7 cellular contexts compared by ENCODE assay signal in the genomic region with DNA sequence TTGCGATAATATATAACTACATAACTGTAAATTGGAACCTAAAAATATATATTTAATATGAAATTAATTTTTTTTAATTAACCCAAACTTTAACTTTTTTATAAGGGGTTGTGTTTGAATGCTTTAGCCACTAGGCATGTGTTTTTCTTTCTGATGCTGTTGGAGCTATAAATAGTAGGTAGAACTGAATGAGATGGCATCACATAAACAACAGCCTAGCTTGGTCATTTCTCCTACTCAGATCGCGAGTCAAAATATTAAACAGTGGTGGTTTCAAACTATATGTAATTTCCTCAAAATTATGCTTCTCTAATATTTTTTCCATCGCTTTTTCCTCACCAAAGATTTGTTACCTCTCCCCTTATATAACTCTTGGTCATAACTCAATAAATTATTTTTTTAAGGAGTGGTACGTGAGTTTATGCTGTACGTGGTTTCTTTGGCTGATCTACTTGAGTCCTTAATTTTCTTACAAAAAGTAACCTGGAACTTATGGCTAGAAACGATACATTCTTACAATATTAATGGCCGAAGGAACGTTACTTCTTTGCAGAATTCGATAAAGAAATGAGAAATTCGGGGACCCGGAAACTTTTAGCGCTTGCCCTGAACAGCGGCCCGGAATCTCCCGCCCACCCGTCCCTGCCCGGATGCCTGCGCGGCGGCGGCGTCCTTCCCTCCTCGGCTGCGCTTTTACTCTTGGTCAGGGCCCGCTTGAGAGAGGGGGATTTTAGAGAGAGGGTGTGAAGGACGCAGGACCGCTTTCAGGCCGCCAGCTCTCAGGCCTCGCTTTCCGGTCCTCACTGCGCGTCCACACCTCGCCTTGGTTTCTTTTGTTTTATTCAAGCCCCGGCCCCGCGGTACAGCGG.
DNase-seq lines count a peak whose midpoint lies in the region; TF ChIP-seq lines count a peak whose summit lies in the region.

No MANE protein-coding gene starts in this region.

- no peaks in the 10 kb centered on the region for H3K27me3 ChIP-seq in mammary epithelial cell (ENCODE audit: insufficient read depth, low read length)

- dilution Hi-C loops in mammary epithelial cell (cut with HindIII; ENCODE audit: low sequenced_read_pairs), result no loop called here

- H2AFZ ChIP-seq in mammary epithelial cell (ENCODE audit: low read depth, low read length), result peak overlapping the region; percentile 91

- peak overlapping the region; percentile 98 for H3K4me2 ChIP-seq in mammary epithelial cell (ENCODE audit: insufficient read depth, low read depth, low read length)

- peaks cover 17% of the 10 kb centered on the region for H3K4me1 ChIP-seq in mammary epithelial cell (ENCODE audit: insufficient read depth, low read length)

- peaks cover 64% of the 10 kb centered on the region for H3K79me2 ChIP-seq in mammary epithelial cell (ENCODE audit: insufficient read depth, low read length)

- WGBS in mammary epithelial cell (ENCODE audit: low coverage, missing lambda C conversion rate), result 7% methylated on average over 19 of the region's 38 CpGs

- TF ChIP-seq CTCF in GM10266 (IDR thresholded peaks at IDR 0.05; ENCODE audit: control insufficient read depth, insufficient read depth, low read depth, missing control alignments), result no peak
- no peak for TF ChIP-seq CTCF in mammary epithelial cell (conservative IDR thresholded peaks at IDR 0.05 in 1 of 2, IDR thresholded peaks at IDR 0.05 in 1 of 2; ENCODE audit: extremely low read depth in 1 of 2, insufficient read depth in 1 of 2, low read depth in 1 of 2, low read length in 2 of 2)

- peaks cover 3% of the 10 kb centered on the region for H3K9me3 ChIP-seq in mammary epithelial cell (replicated peaks; ENCODE audit: insufficient read depth, low read length)

- peak overlapping the region; percentile 72 to 87 (median 85) for H3K4me3 ChIP-seq in mammary epithelial cell (replicated peaks in 1 of 3; ENCODE audit: insufficient read depth in 1 of 3, low read depth in 2 of 3, low read length in 3 of 3)

- in situ Hi-C loops in mammary epithelial cell (cut with MboI; ENCODE audit: low sequenced_read_pairs in 2 of 2), result no loop called here

- H3K27ac ChIP-seq in mammary epithelial cell (ENCODE audit: insufficient read depth, low read depth, low read length), result peak overlapping the region; percentile 97

- H3K9ac ChIP-seq in mammary epithelial cell (ENCODE audit: insufficient read depth, low read length), result peak overlapping the region; percentile 95

- H3K36me3 ChIP-seq in mammary epithelial cell (ENCODE audit: insufficient read depth, low read length), result no peaks in the 10 kb centered on the region

- CTCF ChIA-PET in mammary epithelial cell (lab: Charles Lee; ENCODE audit: low non-redundant PET), result interaction anchor here (0.6 kb wide), 1 partner anchor 25 kb away, joined by 3 read pairs; no protein-coding TSS in a partner anchor

- DNase-seq in GM10266 (ENCODE audit: extremely low spot score), result peak; percentile 82
- peak; percentile 55 for DNase-seq in GOT3 (lab: John Stamatoyannopoulos, UW)
- DNase-seq in Kasumi-1 (lab: John Stamatoyannopoulos, UW), result peak; percentile 60 to 75
- peak; percentile 22 to 76 (median 42) for DNase-seq in T-helper 1 cell
- peak; percentile 54 for DNase-seq in mammary epithelial cell
- DNase-seq in iris pigment epithelial cell (ENCODE audit: low read depth), result peak; percentile 70
- peak; percentile 58 for DNase-seq in stimulated activated CD4-positive, alpha-beta T cell treated with anti-CD3 and anti-CD28 coated beads, Interleukin-1b, Interleukin-23, amount 100 ng/mL, for 48 hours

- H4K20me1 ChIP-seq in mammary epithelial cell (ENCODE audit: insufficient read depth, low read length), result no peaks in the 10 kb centered on the region

- BruUV-seq in mammary epithelial cell (replicated peaks; lab: Mats Ljungman, UMichigan), result TSS peak; percentile 76

- intact Hi-C loops in mammary epithelial cell (cut with micrococcal nuclease), result loop anchor here (1.0 to 2.0 kb wide), 3 partner anchors 68 to 334 kb away; no protein-coding TSS in a partner anchor

Comparison
In these comparisons a context has a peak if more than half of its experiments do, and no peak if none do; other contexts are left out.
1. Peak in every context shown above with its lines: DNase-seq, H3K4me3 ChIP-seq and H3K27ac ChIP-seq.